In genomic region chr17:5500804-5501391, GRCh38 we compare ENCODE assay signal across 8 cellular contexts. TPM values are rescaled to one million over a fixed set of nuclear protein-coding genes. Genes with fewer than 3 reads are reported as not detected.
DNase-seq lines count a peak whose midpoint lies in the region; ATAC-seq, FAIRE-seq and TF ChIP-seq lines count a peak whose summit lies in the region.

No MANE protein-coding gene starts in this region.

- H3K4me1 ChIP-seq in skeletal muscle tissue (ENCODE audit: control insufficient read depth in 3 of 3, insufficient read depth in 3 of 3, low read length in 3 of 3), result peaks cover 7 to 10% (median 8%) of the 10 kb centered on the region in 3 donors

- no peak for FAIRE-seq in bronchial epithelial cell (lab: Jason Lieb, UNC)

- no peak for TF ChIP-seq CTCF in bronchial epithelial cell (IDR thresholded peaks at IDR 0.05; ENCODE audit: insufficient read depth, low read length, severe bottlenecking)

- H3K9ac ChIP-seq in skeletal muscle tissue (ENCODE audit: low read depth in 1 of 3, low read length in 3 of 3), result peak overlapping the region; percentile 43 to 50 (median 45)

- H3K4me3 ChIP-seq in bronchial epithelial cell (ENCODE audit: low read depth, low read length) (peak overlapping the region; percentile 27), skeletal muscle tissue (ENCODE audit: low read length in 3 of 3) (peak overlapping the region; percentile 23 to 62 (median 62))

- peaks cover 8% of the 10 kb centered on the region for H3K36me3 ChIP-seq in bronchial epithelial cell (ENCODE audit: control insufficient read depth, insufficient read depth, low read length)
- H3K36me3 ChIP-seq in skeletal muscle tissue (ENCODE audit: control insufficient read depth in 3 of 3, insufficient read depth in 3 of 3, low read length in 3 of 3), result peaks cover 0 to 3% (median 0%) of the 10 kb centered on the region in 3 donors

- H3K9me3 ChIP-seq in skeletal muscle tissue (ENCODE audit: control insufficient read depth in 3 of 3, low read length in 3 of 3), result no peaks in the 10 kb centered on the region

- H3K27ac ChIP-seq in skeletal muscle tissue (ENCODE audit: low read depth, low read length), result no peak overlapping the region

- no peaks in the 10 kb centered on the region for H3K27me3 ChIP-seq in bronchial epithelial cell (ENCODE audit: control insufficient read depth, insufficient read depth, low read length)
- peaks cover 10 to 18% (median 13%) of the 10 kb centered on the region in 3 donors for H3K27me3 ChIP-seq in skeletal muscle tissue (ENCODE audit: control insufficient read depth in 3 of 3, insufficient read depth in 3 of 3, low read length in 3 of 3)

- ATAC-seq in GM18498 (IDR thresholded peaks at IDR 0.05; ENCODE audit: unreplicated experiment) (peak; percentile 76), GM19023 (IDR thresholded peaks at IDR 0.05; ENCODE audit: unreplicated experiment) (no peak)

- DNase-seq in NCI-H2081 treated with DMSO at 0.1 percent for 48 hours (lab: John Stamatoyannopoulos, UW), result peak; percentile 14
- peak; percentile 33 for DNase-seq in activated CD4-positive, CD25-positive, alpha-beta regulatory T cell treated with anti-CD3 and anti-CD28 coated beads, Interleukin-2, amount 50 U/mL, for 16 hours (ENCODE audit: low read depth, low spot score)
- peak; percentile 46 for DNase-seq in bronchial epithelial cell (ENCODE audit: low read depth)
- DNase-seq in iPS-NIHi11 (ENCODE audit: low spot score), result peak; percentile 99
- DNase-seq in NCI-H1436 (lab: John Stamatoyannopoulos, UW), result no peak

RNA-seq across cellular contexts. Expression of gene MIS12, which starts 14.5 kb away (rescaled TPM):
- 33.4 and 40.3 TPM in 2 replicates for total RNA-seq in bronchial epithelial cell
- total RNA-seq in skeletal muscle tissue, result 25.6 TPM

RNA-seq across cellular contexts. Expression of gene DERL2, which starts 14.9 kb away (rescaled TPM):
- total RNA-seq in bronchial epithelial cell, result 19.8 and 35.0 TPM in 2 replicates
- total RNA-seq in skeletal muscle tissue, result 26.1 TPM

RNA-seq across cellular contexts. Expression of gene DHX33, which starts 32.1 kb away (rescaled TPM):
- total RNA-seq in bronchial epithelial cell, result 9.1 and 11.1 TPM in 2 replicates
- total RNA-seq in skeletal muscle tissue, result 7.3 TPM
